In genomic region chrX:151039351-151039750, GRCh38 we compare ENCODE assay signal across 21 cellular contexts.
"Had no signal": no experiment of that assay in that cellular context is flagged by ENCODE, and none has a peak within 500 bp of the region (broad histone marks: within the 10 kb centered on the region; RNA-seq: fewer than 3 reads in every experiment).

No MANE protein-coding gene starts in this region.

- FAIRE-seq: islet of Langerhans had no signal

- H3K27ac ChIP-seq: left ventricle myocardium inferior, ovary, right atrium auricular region, right lobe of liver, tibial nerve, uterus had no signal

- ATAC-seq: mucosa of descending colon; naive thymus-derived CD4-positive, alpha-beta T cell; natural killer cell treated with Interleukin-12 subunit alpha and Interleukin-12 subunit beta and Interleukin-15 and Interleukin-18, amount 100 ng/mL, for 72 hours; right lobe of liver; stimulated activated memory B cell treated with anti-CD40 and anti-IgM and Interleukin-4, amounts not matched to agents 10 μg/mL and 1 μg/mL and 100 μg/mL, for 72 hours; stimulated activated naive CD8-positive, alpha-beta T cell treated with anti-CD3 and anti-CD28 coated beads, Interleukin-15, amount 100 ng/mL, for 72 hours had no signal

- H3K27me3 ChIP-seq: ovary, right atrium auricular region, right lobe of liver, tibial nerve, uterus had no signal

- H3K9me3 ChIP-seq: left ventricle myocardium inferior, mucosa of descending colon, ovary, right lobe of liver, uterus had no signal

- DNase-seq: immature natural killer cell; left ventricle myocardium inferior; midbrain; mucosa of descending colon; naive thymus-derived CD4-positive, alpha-beta T cell; ovary; right lobe of liver; stimulated activated CD4-positive, alpha-beta T cell treated with anti-CD3 and anti-CD28 coated beads, Interleukin-1b, Interleukin-23, amount 100 ng/mL, for 48 hours; stimulated activated CD4-positive, alpha-beta T cell treated with anti-CD3 and anti-CD28 coated beads, Interleukin-2, amount 100 ng/mL, for 48 hours; stimulated activated CD4-positive, alpha-beta T cell treated with anti-CD3 and anti-CD28 coated beads, Interleukin-4, amount 100 ng/mL, for 4 hours; stimulated activated CD8-positive, alpha-beta memory T cell treated with anti-CD3 and anti-CD28 coated beads, Interleukin-4, amount 100 ng/mL, for 48 hours; stimulated activated naive CD4-positive, alpha-beta T cell treated with Interleukin-2 at 50 U/mL for 16 hours; stimulated activated naive CD8-positive, alpha-beta T cell treated with anti-CD3 and anti-CD28 coated beads, Interleukin-15, amount 100 ng/mL, for 72 hours; substantia nigra; uterus had no signal

- H3K4me2 ChIP-seq: smooth muscle cell had no signal

- H3K4me3 ChIP-seq: left ventricle myocardium inferior, mucosa of descending colon, ovary, right atrium auricular region, right lobe of liver, smooth muscle cell, tibial nerve, uterus had no signal

- H3K36me3 ChIP-seq: left ventricle myocardium inferior, ovary, right atrium auricular region, right lobe of liver, tibial nerve, uterus had no signal

- H3K4me1 ChIP-seq: left ventricle myocardium inferior, right atrium auricular region, right lobe of liver, tibial nerve, uterus had no signal
